ENCODE assay signal across 9 cellular contexts in the genomic region with DNA sequence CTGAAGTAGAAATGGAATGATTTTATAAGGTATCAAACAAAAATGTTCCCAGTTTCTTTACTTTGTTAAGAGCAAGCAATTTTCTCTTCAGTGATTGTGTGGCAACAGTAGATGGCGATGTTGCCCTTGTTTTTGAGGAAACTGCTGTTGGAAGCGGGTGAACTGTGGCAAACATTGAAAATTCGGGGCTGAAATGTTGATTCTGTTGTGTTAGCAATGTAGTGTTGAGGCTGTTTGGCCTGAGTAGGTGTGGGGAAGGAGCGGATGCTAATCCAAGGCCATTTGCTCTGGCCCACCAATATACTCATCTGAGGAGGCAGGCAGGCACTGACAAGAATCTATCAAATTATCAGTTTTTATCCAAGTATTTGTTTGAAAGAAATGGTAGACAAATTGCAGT.
DNase-seq lines count a peak whose midpoint lies in the region; ATAC-seq, FAIRE-seq and TF ChIP-seq lines count a peak whose summit lies in the region.
"Had no signal": no experiment of that assay in that cellular context is flagged by ENCODE, and none has a peak within 500 bp of the region (broad histone marks: within the 10 kb centered on the region; RNA-seq: fewer than 3 reads in every experiment).

No MANE protein-coding gene starts in this region.

- in situ Hi-C loops in brain microvascular endothelial cell (cut with HindIII; ENCODE audit: low pct_ligation_motif_present, low sequenced_read_pairs): loop anchor here (25.0 kb wide), 1 partner anchor 624 kb away; no protein-coding TSS in a partner anchor

- FAIRE-seq in RCC 7860 (lab: Jason Lieb, UNC): peak; percentile 73
- peak; percentile 50 for FAIRE-seq in kidney (lab: Jason Lieb, UNC)

- no peaks in the 10 kb centered on the region for H3K36me3 ChIP-seq in brain microvascular endothelial cell (replicated peaks)
- H3K36me3 ChIP-seq in kidney (ENCODE audit: control insufficient read depth in 1 of 2, insufficient read depth in 2 of 2, low read length in 2 of 2): no peaks in the 10 kb centered on the region

- DNase-seq in CD1c-positive myeloid dendritic cell (ENCODE audit: extremely low spot score) (peak; percentile 52), HuH-7 (ENCODE audit: low spot score) (peak; percentile 20), RCC 7860 (ENCODE audit: low spot score) (peak; percentile 24), brain microvascular endothelial cell (peak; percentile 65), kidney (no peak), superior temporal gyrus (ENCODE audit: extremely low spot score) (peak; percentile 87), hepatic stellate cell (ENCODE audit: low spot score) (no peak)

- intact Hi-C loops in kidney (cut with DNase I): loop anchor here (10.0 kb wide), 1 partner anchor 281 kb away; no protein-coding TSS in a partner anchor

- H3K27me3 ChIP-seq in brain microvascular endothelial cell (replicated peaks): no peaks in the 10 kb centered on the region

- TF ChIP-seq CTCF in brain microvascular endothelial cell (IDR thresholded peaks at IDR 0.05; ENCODE audit: low read depth, low read length, missing control alignments) (peak; percentile 78), kidney (IDR thresholded peaks at IDR 0.05; ENCODE audit: borderline replicate concordance, extremely low read depth, insufficient read depth) (peak; percentile 78)

- ATAC-seq in GM18511 (IDR thresholded peaks at IDR 0.05; ENCODE audit: unreplicated experiment): peak; percentile 70

- H3K4me3 ChIP-seq in brain microvascular endothelial cell (ENCODE audit: low read depth, low read length): no peak overlapping the region
- no peak overlapping the region for H3K4me3 ChIP-seq in kidney (ENCODE audit: low read length in 2 of 2)
- H3K4me3 ChIP-seq: skin epidermis had no signal

- no peaks in the 10 kb centered on the region for H3K4me1 ChIP-seq in kidney (ENCODE audit: control insufficient read depth in 1 of 2, insufficient read depth in 1 of 2, low read depth in 1 of 2, low read length in 2 of 2)

- H3K27ac ChIP-seq in brain microvascular endothelial cell: no peak overlapping the region
- H3K27ac ChIP-seq in kidney (ENCODE audit: low read depth in 2 of 2, low read length in 2 of 2): no peak overlapping the region
- H3K27ac ChIP-seq: skin epidermis had no signal

- no peak overlapping the region for H3K9ac ChIP-seq in kidney (ENCODE audit: low read length in 2 of 2)

- no peaks in the 10 kb centered on the region for H3K9me3 ChIP-seq in kidney (ENCODE audit: control insufficient read depth in 1 of 2, low read length in 2 of 2)

Comparison
In these comparisons a context has a peak if more than half of its experiments do, and no peak if none do; other contexts are left out.
1. DNase-seq: peak in CD1c-positive myeloid dendritic cell (single experiment), HuH-7 (single experiment), RCC 7860 (single experiment), brain microvascular endothelial cell (single experiment) and superior temporal gyrus (single experiment); none in kidney (single experiment) and hepatic stellate cell (single experiment).